In genomic region chr7:91043924-91044660, GRCh38 we compare ENCODE assay signal across 22 cellular contexts.
DNase-seq lines count a peak whose midpoint lies in the region; ATAC-seq, FAIRE-seq and TF ChIP-seq lines count a peak whose summit lies in the region.
"Had no signal": no experiment of that assay in that cellular context is flagged by ENCODE, and none has a peak within 500 bp of the region (broad histone marks: within the 10 kb centered on the region; RNA-seq: fewer than 3 reads in every experiment).

No MANE protein-coding gene starts in this region.

- no peaks in the 10 kb centered on the region for H3K9me2 ChIP-seq in GM23338 (ENCODE audit: insufficient read depth)
- no peaks in the 10 kb centered on the region for H3K9me2 ChIP-seq in OCI-LY7 (ENCODE audit: insufficient read depth, low read length)

- CTCF ChIA-PET in H1 (lab: Charles Lee; ENCODE audit: partially characterized antibody) (interaction anchor here (1.0 to 3.4 kb wide), 6 partner anchors 9 to 448 kb away, joined by 3 to 13 read pairs (median 4); partner anchors contain the start of gene CDK14), OCI-LY7 (lab: Charles Lee; ENCODE audit: unreplicated experiment) (interaction anchor here (1.0 kb wide), 1 partner anchor 335 kb away, joined by 3 read pairs; no protein-coding TSS in a partner anchor)

- no peaks in the 10 kb centered on the region for H3K36me3 ChIP-seq in GM23338 (ENCODE audit: insufficient read depth)
- H3K36me3 ChIP-seq in H1 (ENCODE audit: control insufficient read depth in 2 of 4, insufficient read depth in 4 of 4, low read length in 3 of 4), result no peaks in the 10 kb centered on the region; a peak in 1 of 8 replicates
- H3K36me3 ChIP-seq in iPS-18a (ENCODE audit: control insufficient read depth, low read depth, low read length), result no peaks in the 10 kb centered on the region
- H3K36me3 ChIP-seq in stomach smooth muscle (ENCODE audit: control insufficient read depth in 2 of 2, insufficient read depth in 2 of 2, low read length in 2 of 2), result no peaks in the 10 kb centered on the region
- peaks cover 12% of the 10 kb centered on the region; the same call in 1 of the 2 replicates for H3K36me3 ChIP-seq in OCI-LY7 (ENCODE audit: insufficient read depth, low read length)
- H3K36me3 ChIP-seq in HAP-1 (replicated peaks), result no peaks in the 10 kb centered on the region

- H3K27ac ChIP-seq in GM23338 (ENCODE audit: low read depth) (no peak overlapping the region), H1 (ENCODE audit: low read depth, low read length) (no peak overlapping the region), iPS-18a (ENCODE audit: low read length) (no peak overlapping the region), stomach smooth muscle (ENCODE audit: low read length) (peak overlapping the region; percentile 25), OCI-LY7 (ENCODE audit: low read depth, low read length, poor library complexity, severe bottlenecking) (no peak overlapping the region)
- H3K27ac ChIP-seq: GM23248 had no signal

- H3K4me3 ChIP-seq in GM23338 (0 out of 2 replicates have a peak overlapping the region, but pooled peaks have one; percentile 1), H1 (ENCODE audit: extremely low read depth in 1 of 4, insufficient read depth in 2 of 4, low read depth in 3 of 4, low read length in 4 of 4) (peak overlapping the region in 1 of 4 experiments; percentile 36; a peak in 1 of 8 replicates), iPS-18a (ENCODE audit: low read length) (peak overlapping the region; percentile 38), stomach smooth muscle (ENCODE audit: low read length in 2 of 2) (no peak overlapping the region), OCI-LY7 (ENCODE audit: low read depth, low read length, poor library complexity, severe bottlenecking) (no peak overlapping the region), HAP-1 (no peak overlapping the region)
- H3K4me3 ChIP-seq: GM23248 had no signal

- no peak overlapping the region for H3K4ac ChIP-seq in H1 (replicated peaks; ENCODE audit: insufficient read length, low read depth, low read length)

- BruUV-seq in OCI-LY7 (replicated peaks; lab: Mats Ljungman, UMichigan), result no TSS peak

- H3K4me2 ChIP-seq in GM23338 (peak overlapping the region; percentile 45), H1 (ENCODE audit: insufficient read depth in 1 of 2, low read depth in 2 of 2, low read length in 2 of 2) (peak overlapping the region; percentile 53 to 87), OCI-LY7 (ENCODE audit: low read length) (no peak overlapping the region)

- DNase-seq in GM23338 (ENCODE audit: low spot score), result peak; percentile 82
- peak in 1 of 2 experiments; percentile 31 for DNase-seq in H1 (ENCODE audit: low read depth in 1 of 2, low spot score in 2 of 2)
- no peak for DNase-seq in OCI-LY7 (ENCODE audit: low spot score)
- DNase-seq in HAP-1 (ENCODE audit: low spot score in 2 of 2), result no peak
- DNase-seq in NCI-H2227 treated with DMSO at 0.1 percent for 48 hours (lab: John Stamatoyannopoulos, UW), result no peak
- DNase-seq: 8988T, COR-L47, DMS 273 treated with DMSO at 0.1 percent for 48 hours, DND-41, KG1, MV-4-11, NCI-H1694 treated with DMSO at 0.1 percent for 48 hours, NCI-H510A, NCI-H748 treated with DMSO at 0.1 percent for 48 hours, RPMI8226, SHP77 treated with DMSO at 0.1 percent for 48 hours had no signal

- peaks cover 1% of the 10 kb centered on the region; the same call in 1 of the 3 replicates for H3K36me3 Mint-ChIP-seq in GM23338 (ENCODE audit: low read depth)

- H3K4me1 ChIP-seq in GM23338 (ENCODE audit: insufficient read depth), result peaks cover 30% of the 10 kb centered on the region
- H3K4me1 ChIP-seq in H1 (replicated peaks in 1 of 4; ENCODE audit: control insufficient read depth in 3 of 4, insufficient read depth in 4 of 4, low read length in 3 of 4), result peaks cover 5 to 15% (median 13%) of the 10 kb centered on the region in 4 experiments; a peak in 6 of 7 replicates
- H3K4me1 ChIP-seq in iPS-18a (ENCODE audit: control insufficient read depth, low read depth, low read length), result peaks cover 30% of the 10 kb centered on the region
- no peaks in the 10 kb centered on the region for H3K4me1 ChIP-seq in stomach smooth muscle (ENCODE audit: control insufficient read depth, insufficient read depth, low read length)
- H3K4me1 ChIP-seq in OCI-LY7 (ENCODE audit: insufficient read depth, low read length, poor library complexity, severe bottlenecking), result no peaks in the 10 kb centered on the region
- peaks cover 17% of the 10 kb centered on the region for H3K4me1 ChIP-seq in HAP-1

- no peaks in the 10 kb centered on the region; the same call in 1 of the 2 replicates for H3K79me1 ChIP-seq in H1 (ENCODE audit: low read depth, low read length)

- H3K23me2 ChIP-seq in H1 (ENCODE audit: low read depth, low read length), result no peaks in the 10 kb centered on the region

- POLR2A ChIA-PET in H1 (lab: Charles Lee; ENCODE audit: partially characterized antibody) (no interaction called here), OCI-LY7 (lab: Charles Lee) (interaction anchor here (1.0 kb wide), 1 partner anchor 11 kb away, joined by 3 read pairs; no protein-coding TSS in a partner anchor)

- no peak overlapping the region for H2BK15ac ChIP-seq in H1 (ENCODE audit: low read length)

- no peak overlapping the region for H2BK20ac ChIP-seq in H1 (ENCODE audit: low read length)

- no peak overlapping the region for H3K14ac ChIP-seq in H1 (ENCODE audit: insufficient read length)

- no peaks in the 10 kb centered on the region for H3K9me3 Mint-ChIP-seq in GM23338

- H3K79me2 ChIP-seq in GM23338 (replicated peaks; ENCODE audit: insufficient read depth) (no peaks in the 10 kb centered on the region), H1 (ENCODE audit: control insufficient read depth in 1 of 2, insufficient read depth in 2 of 2, low read length in 2 of 2) (no peaks in the 10 kb centered on the region), OCI-LY7 (ENCODE audit: insufficient read depth, low read depth, low read length) (no peaks in the 10 kb centered on the region)

- in situ Hi-C loops in HAP-1 (cut with MboI; ENCODE audit: low sequenced_read_pairs), result loop anchor here (25.0 kb wide), 1 partner anchor 582 kb away; the partner anchor contains the start of gene PTTG1IP2

- H3K4me3 Mint-ChIP-seq in GM23338, result peak overlapping the region; percentile 44; the same call in 2 of the 3 replicates
- H3K4me3 Mint-ChIP-seq: B cell had no signal

- H3K9ac ChIP-seq in H1 (replicated peaks in 1 of 4; ENCODE audit: extremely low read depth in 1 of 4, low read depth in 3 of 4, low read length in 3 of 4), result no peak overlapping the region
- no peak overlapping the region for H3K9ac ChIP-seq in iPS-18a (ENCODE audit: low read length)
- H3K9ac ChIP-seq in stomach smooth muscle (ENCODE audit: low read length in 2 of 2), result no peak overlapping the region
- H3K9ac ChIP-seq: GM23248 had no signal

- TF ChIP-seq EP300 in H1 (IDR thresholded peaks at IDR 0.05; ENCODE audit: borderline replicate concordance in 1 of 2, low read depth in 2 of 2, low read length in 2 of 2), result peak in 1 of 2 experiments; percentile 46; a peak in 1 of 3 replicates

- H2AFZ ChIP-seq in GM23338, result no peak overlapping the region
- no peak overlapping the region for H2AFZ ChIP-seq in H1 (ENCODE audit: low read length)
- no peak overlapping the region for H2AFZ ChIP-seq in OCI-LY7 (ENCODE audit: low read length)
- H2AFZ ChIP-seq: GM23248 had no signal

- peak overlapping the region; percentile 38 for H2BK120ac ChIP-seq in H1 (replicated peaks; ENCODE audit: low read depth, low read length)

- no peak overlapping the region for H3K18ac ChIP-seq in H1 (ENCODE audit: extremely low read depth, low read length)

- peaks cover 37% of the 10 kb centered on the region for H3K4me1 Mint-ChIP-seq in GM23338

- no peak overlapping the region for H2BK12ac ChIP-seq in H1 (ENCODE audit: low read depth, low read length)

- WGBS in H1 (ENCODE audit: extremely low coverage in 1 of 2, insufficient coverage in 1 of 2, insufficient read length in 1 of 2, insufficient replicate concordance in 2 of 2, low coverage in 1 of 2, low lambda C conversion rate in 2 of 2, missing lambda C conversion rate in 1 of 2), 2 experiments, result 59% methylated on average over 6 of the region's 6 CpGs; no CpG with 5 or more reads in 1 of the 2 experiments

- ATAC-seq in GM23338 (peak; percentile 97), GM18870 (IDR thresholded peaks at IDR 0.05; ENCODE audit: unreplicated experiment) (no peak)

- H2BK5ac ChIP-seq in H1 (ENCODE audit: low read depth, low read length), result no peak overlapping the region

- H4K5ac ChIP-seq in H1 (ENCODE audit: insufficient read length, low read depth, low read length), result no peak overlapping the region

- TF ChIP-seq POLR2A in H1 (IDR thresholded peaks at IDR 0.05; ENCODE audit: control extremely low read depth in 1 of 2, low read depth in 2 of 2, low read length in 2 of 2), result no peak

- H3F3A ChIP-seq in GM23338 (replicated peaks; ENCODE audit: low read depth), result no peaks in the 10 kb centered on the region

- no peak overlapping the region for H4K91ac ChIP-seq in H1 (replicated peaks; ENCODE audit: insufficient read length, low read length)

- H3K56ac ChIP-seq in H1 (replicated peaks; ENCODE audit: insufficient read length, low read depth, low read length), result no peak overlapping the region

- TF ChIP-seq CTCF in GM23338 (conservative IDR thresholded peaks at IDR 0.05; ENCODE audit: low read depth in 2 of 2) (no peak), H1 (IDR thresholded peaks at IDR 0.05; ENCODE audit: control extremely low read depth in 1 of 3, insufficient read depth in 1 of 3, low read depth in 1 of 3, low read length in 3 of 3) (no peak), OCI-LY7 (conservative IDR thresholded peaks at IDR 0.05; ENCODE audit: low read length) (no peak)

- H3K27ac Mint-ChIP-seq in GM23338, result 0 out of 2 replicates have a peak overlapping the region, but pooled peaks have one; percentile 37
- H3K27ac Mint-ChIP-seq: B cell had no signal

- no peak for TF ChIP-seq RAD21 in H1 (IDR thresholded peaks at IDR 0.05 in 1 of 2, conservative IDR thresholded peaks at IDR 0.05 in 1 of 2; ENCODE audit: low read depth in 2 of 2, low read length in 2 of 2)

- no peak overlapping the region for H3K23ac ChIP-seq in H1 (ENCODE audit: insufficient read length)

- H4K8ac ChIP-seq in H1 (ENCODE audit: extremely low read depth, insufficient read depth, low read length), result no peak overlapping the region

- FAIRE-seq in H1 (lab: Jason Lieb, UNC), result peak; percentile 93
- FAIRE-seq: G401.6 had no signal

- H4K20me1 ChIP-seq in GM23338 (replicated peaks; ENCODE audit: insufficient read depth) (no peaks in the 10 kb centered on the region), H1 (replicated peaks in 1 of 2; ENCODE audit: control insufficient read depth in 1 of 2, insufficient read depth in 2 of 2, low read length in 2 of 2) (no peaks in the 10 kb centered on the region), OCI-LY7 (ENCODE audit: insufficient read depth, low read length) (no peaks in the 10 kb centered on the region)

- peaks cover 2% of the 10 kb centered on the region for H3K27me3 Mint-ChIP-seq in GM23338 (ENCODE audit: insufficient read depth, low read depth, poor library complexity)
- H3K27me3 Mint-ChIP-seq: B cell had no signal

- intact Hi-C loops in OCI-LY7 (cut with micrococcal nuclease; ENCODE audit: unreplicated experiment), result no loop called here

- H3K9me3 ChIP-seq in H1 (ENCODE audit: insufficient read depth in 2 of 2, low read depth in 1 of 2, low read length in 1 of 2) (no peaks in the 10 kb centered on the region), iPS-18a (ENCODE audit: control insufficient read depth, low read depth, low read length) (no peaks in the 10 kb centered on the region), stomach smooth muscle (ENCODE audit: control insufficient read depth in 2 of 2, low read length in 2 of 2) (no peaks in the 10 kb centered on the region), OCI-LY7 (ENCODE audit: low read length) (no peaks in the 10 kb centered on the region), HAP-1 (no peaks in the 10 kb centered on the region)

- H3K27me3 ChIP-seq in GM23338 (ENCODE audit: insufficient read depth), result no peaks in the 10 kb centered on the region
- no peaks in the 10 kb centered on the region; a peak in 1 of 7 replicates for H3K27me3 ChIP-seq in H1 (replicated peaks in 1 of 4; ENCODE audit: control insufficient read depth in 3 of 4, extremely low read depth in 1 of 4, insufficient read depth in 3 of 4, low read length in 3 of 4)
- no peaks in the 10 kb centered on the region for H3K27me3 ChIP-seq in iPS-18a (ENCODE audit: control insufficient read depth, insufficient read depth, low read length)
- no peaks in the 10 kb centered on the region for H3K27me3 ChIP-seq in stomach smooth muscle (ENCODE audit: control insufficient read depth in 1 of 2, insufficient read depth in 2 of 2, low read length in 2 of 2)
- no peaks in the 10 kb centered on the region for H3K27me3 ChIP-seq in HAP-1 (ENCODE audit: low read depth)

- no peak overlapping the region; the same call in none of the 2 replicates for H2AK5ac ChIP-seq in H1 (ENCODE audit: low read depth, low read length)

Comparison
In these comparisons a context has a peak if more than half of its experiments do, and no peak if none do; other contexts are left out.
1. H3K4me3 ChIP-seq: peak in GM23338 (single experiment) and iPS-18a (single experiment); none in stomach smooth muscle (0 of 2), OCI-LY7 (single experiment) and HAP-1 (single experiment).